ENCODE assay signal across 18 cellular contexts in genomic region chr2:183126635-183127034, GRCh38. TPM values are rescaled to one million over a fixed set of nuclear protein-coding genes. Genes with fewer than 3 reads are reported as not detected.
DNase-seq lines count a peak whose midpoint lies in the region; ATAC-seq, FAIRE-seq and TF ChIP-seq lines count a peak whose summit lies in the region.
"Had no signal": no experiment of that assay in that cellular context is flagged by ENCODE, and none has a peak within 500 bp of the region (broad histone marks: within the 10 kb centered on the region; RNA-seq: fewer than 3 reads in every experiment).

No MANE protein-coding gene starts in this region.

- H3K14ac ChIP-seq in H9 (ENCODE audit: insufficient read depth, low read length) = no peak overlapping the region

- H3K36me3 Mint-ChIP-seq in H9 (ENCODE audit: insufficient read depth in 1 of 3, low read depth in 3 of 3) = peaks cover 7 to 30% (median 15%) of the 10 kb centered on the region in 3 experiments; a peak in 6 of 7 replicates
- H3K36me3 Mint-ChIP-seq in activated naive CD8-positive, alpha-beta T cell = peaks cover 12% of the 10 kb centered on the region

- DNase-seq in DMS53 (lab: John Stamatoyannopoulos, UW) (peak; percentile 37), DMS53 treated with DMSO at 0.1 percent for 48 hours (lab: John Stamatoyannopoulos, UW; ENCODE audit: unreplicated experiment) (no peak), H9 (no peak), HepG2 (ENCODE audit: low spot score) (no peak), posterior cingulate gyrus (no peak), occipital lobe (lab: John Stamatoyannopoulos, UW) (no peak), NCI-H69 (lab: John Stamatoyannopoulos, UW) (no peak)
- DNase-seq: activated CD4-positive, alpha-beta T cell treated with anti-CD3 and anti-CD28 coated beads for 4 hours; CD8-positive, alpha-beta T cell; NCI-H2171 treated with DMSO at 0.1 percent for 48 hours; NK-92 treated with Interleukin-12 subunit alpha and Interleukin-12 subunit beta, amount 100 ng/mL, for 24 hours; pancreas; SJCRH30; transverse colon had no signal

- H3K9ac ChIP-seq in H9 (ENCODE audit: extremely low read depth, insufficient read length, low read length) (no peak overlapping the region), HepG2 (ENCODE audit: insufficient read depth, low read depth, low read length) (no peak overlapping the region)

- in situ Hi-C loops in HepG2 (cut with HindIII; ENCODE audit: extremely low pct_ligation_motif_present, low pct_unique_long_range_greater_than_20kb) = no loop called here

- TF ChIP-seq RAD21 in HepG2 (CRISPR knock-in tag; IDR thresholded peaks at IDR 0.05) = no peak

- no peak overlapping the region for H2BK5ac ChIP-seq in H9 (ENCODE audit: insufficient read length, low read length)

- peak overlapping the region; percentile 98; a peak in 4 of 5 replicates for H3K4me3 Mint-ChIP-seq in H9
- H3K4me3 Mint-ChIP-seq in activated naive CD8-positive, alpha-beta T cell = peak overlapping the region; percentile 97

- H3K27ac Mint-ChIP-seq in H9 = no peak overlapping the region
- H3K27ac Mint-ChIP-seq in activated naive CD8-positive, alpha-beta T cell = no peak overlapping the region

- no peaks in the 10 kb centered on the region for H3K9me3 Mint-ChIP-seq in H9
- H3K9me3 Mint-ChIP-seq in activated naive CD8-positive, alpha-beta T cell (ENCODE audit: low read depth) = no peaks in the 10 kb centered on the region
- H3K9me3 Mint-ChIP-seq: CD8-positive, alpha-beta T cell had no signal

- no peaks in the 10 kb centered on the region for H3K9me3 ChIP-seq in H9 (ENCODE audit: control insufficient read depth, low read depth, low read length)
- no peaks in the 10 kb centered on the region for H3K9me3 ChIP-seq in HepG2 (ENCODE audit: low read length)
- H3K9me3 ChIP-seq: pancreas, SJCRH30, transverse colon had no signal

- intact Hi-C loops in HepG2 (cut with micrococcal nuclease; ENCODE audit: unreplicated experiment) (no loop called here), posterior cingulate gyrus (cut with DNase I) (loop anchor here (10.0 kb wide), 1 partner anchor 92 kb away; the partner anchor contains the start of gene NCKAP1)

- no peak overlapping the region for H3K27ac ChIP-seq in H9 (ENCODE audit: insufficient read length, low read depth, low read length)
- no peak overlapping the region for H3K27ac ChIP-seq in HepG2 (ENCODE audit: extremely low read length, insufficient read depth, low read length)
- H3K27ac ChIP-seq: 22Rv1, pancreas, SJCRH30, transverse colon had no signal

- H4K8ac ChIP-seq in H9 (replicated peaks; ENCODE audit: insufficient read length, low read depth, low read length) = no peak overlapping the region

- no peak for TF ChIP-seq CTCF in H9 (conservative IDR thresholded peaks at IDR 0.05)
- no peak for TF ChIP-seq CTCF in HepG2 (CRISPR knock-in tag; IDR thresholded peaks at IDR 0.05)

- WGBS in H9 (ENCODE audit: extremely low coverage, insufficient read length, low lambda C conversion rate) = no CpG with 5 or more reads among the region's 2 CpGs
- 92% methylated on average over 2 of the region's 2 CpGs for WGBS in HepG2 (ENCODE audit: low lambda C conversion rate)

- H3K4me2 ChIP-seq in H9 (ENCODE audit: insufficient read depth, insufficient read length, low read length) (no peak overlapping the region), HepG2 (ENCODE audit: low read depth, low read length) (peak overlapping the region; percentile 99)

- H3K23me2 ChIP-seq in H9 (ENCODE audit: insufficient read length, low read depth, low read length, poor library complexity, severe bottlenecking) = peaks cover 6% of the 10 kb centered on the region

- TF ChIP-seq EP300 in HepG2 (IDR thresholded peaks at IDR 0.05; ENCODE audit: low read depth in 2 of 2, low read length in 2 of 2) (no peak), HepG2 (CRISPR knock-in tag; IDR thresholded peaks at IDR 0.05; ENCODE audit: borderline replicate concordance) (no peak)

- H3K4me1 ChIP-seq in H9 (ENCODE audit: insufficient read depth, low read length) = no peaks in the 10 kb centered on the region
- peaks cover 34% of the 10 kb centered on the region for H3K4me1 ChIP-seq in HepG2 (ENCODE audit: insufficient read depth, low read length)
- H3K4me1 ChIP-seq: SJCRH30 had no signal

- H2AFZ ChIP-seq in H9 (ENCODE audit: low read length) (no peak overlapping the region), HepG2 (ENCODE audit: low read length) (no peak overlapping the region)

- no peak overlapping the region for H3K56ac ChIP-seq in H9 (ENCODE audit: insufficient read length, low read depth, low read length)

- no peak for FAIRE-seq in HepG2 (lab: Jason Lieb, UNC)
- FAIRE-seq: G401.6, pancreas had no signal

- H3K4ac ChIP-seq in H9 (ENCODE audit: low read depth, low read length) = no peak overlapping the region

- no peak for ATAC-seq in HepG2
- ATAC-seq: CD8-positive, alpha-beta T cell; pancreas had no signal

- H3T11ph ChIP-seq in H9 (ENCODE audit: low read length) = no peak overlapping the region

- H2BK15ac ChIP-seq in H9 (ENCODE audit: low read depth, low read length) = no peak overlapping the region

- H3K18ac ChIP-seq in H9 (ENCODE audit: insufficient read length, low read depth, low read length) = no peak overlapping the region

- H3K27me3 ChIP-seq in H9 (ENCODE audit: insufficient read depth, low read length) (no peaks in the 10 kb centered on the region), HepG2 (ENCODE audit: control insufficient read depth in 1 of 2, insufficient read depth in 2 of 2, low read length in 2 of 2) (no peaks in the 10 kb centered on the region; a peak in 1 of 5 replicates)
- H3K27me3 ChIP-seq: pancreas, SJCRH30, transverse colon had no signal

- no peak overlapping the region for H4K5ac ChIP-seq in H9 (ENCODE audit: insufficient read length, low read depth, low read length)

- H2BK120ac ChIP-seq in H9 (ENCODE audit: low read depth, low read length, poor library complexity, severe bottlenecking) = no peak overlapping the region

- CTCF ChIA-PET in HepG2 (lab: Yijun Ruan, JAX; ENCODE audit: low intra/inter-chr PET ratio, low total read pairs) = no interaction called here

- peaks cover 34% of the 10 kb centered on the region for H3K79me2 ChIP-seq in H9 (ENCODE audit: insufficient read depth, low read length)
- H3K79me2 ChIP-seq in HepG2 (ENCODE audit: insufficient read depth, low read length) = peaks cover 71% of the 10 kb centered on the region

- H3K23ac ChIP-seq in H9 (ENCODE audit: insufficient read length, low read depth, low read length) = no peak overlapping the region

- no peak overlapping the region for H2BK12ac ChIP-seq in H9 (ENCODE audit: insufficient read length, low read depth, low read length)

- H3K4me3 ChIP-seq in HepG2 (replicated peaks in 1 of 3; ENCODE audit: insufficient read depth in 1 of 3, low read depth in 2 of 3, low read length in 3 of 3) = peak overlapping the region in 2 of 3 experiments; percentile 87 to 90; a peak in 2 of 6 replicates
- H3K4me3 ChIP-seq: SJCRH30, smooth muscle cell, transverse colon had no signal

- POLR2A ChIA-PET in HepG2 (lab: Yijun Ruan, JAX) = no interaction called here

- H3K79me1 ChIP-seq in H9 (ENCODE audit: insufficient read depth, low read depth, low read length, poor library complexity, severe bottlenecking) = no peaks in the 10 kb centered on the region

- no peak overlapping the region for H2BK20ac ChIP-seq in H9 (ENCODE audit: low read depth, low read length, poor library complexity, severe bottlenecking)

- H4K20me1 ChIP-seq in H9 (ENCODE audit: control insufficient read depth, insufficient read depth, insufficient read length) (no peaks in the 10 kb centered on the region), HepG2 (ENCODE audit: insufficient read depth, low read length) (no peaks in the 10 kb centered on the region)

- no TSS peak for BruUV-seq in HepG2 (replicated peaks; lab: Mats Ljungman, UMichigan)

- TF ChIP-seq POLR2A in HepG2 (IDR thresholded peaks at IDR 0.05; ENCODE audit: insufficient read depth in 1 of 2, low read depth in 2 of 2, low read length in 2 of 2) = no peak

- H3K4me1 Mint-ChIP-seq in H9 = peaks cover 21% of the 10 kb centered on the region in 2 experiments
- H3K4me1 Mint-ChIP-seq in activated naive CD8-positive, alpha-beta T cell (ENCODE audit: low read depth) = peaks cover 52% of the 10 kb centered on the region

- no peak overlapping the region for H2AK5ac ChIP-seq in H9 (ENCODE audit: insufficient read length, low read length)

- H4K91ac ChIP-seq in H9 (ENCODE audit: insufficient read length, low read depth, low read length) = no peak overlapping the region

- H3K36me3 ChIP-seq in HepG2 (replicated peaks in 1 of 2; ENCODE audit: control insufficient read depth in 1 of 2, insufficient read depth in 2 of 2, low read length in 2 of 2) = peaks cover 0 to 24% of the 10 kb centered on the region in 2 experiments; a peak in 3 of 5 replicates

- H3K27me3 Mint-ChIP-seq in H9 (ENCODE audit: low read depth) = no peaks in the 10 kb centered on the region
- H3K27me3 Mint-ChIP-seq in activated naive CD8-positive, alpha-beta T cell = no peaks in the 10 kb centered on the region

RNA-seq across cellular contexts. Expression of gene NUP35, which starts 2.4 kb away (rescaled TPM):
- 53.6 and 53.7 TPM in 2 replicates for total RNA-seq in H9 (2021)
- 53.6 and 74.2 TPM in 2 replicates for total RNA-seq in HepG2 (2016; rRNA removed; fragmentation: Illumina TruSeq; extraction: Trizol)
- 32.8 and 37.1 TPM in 2 replicates for total RNA-seq in HepG2 (2016; cell fraction: cytosol; rRNA removed; fragmentation: Illumina TruSeq; extraction: Trizol; ENCODE audit: low read depth)
- total RNA-seq in HepG2 (2016; cell fraction: insoluble cytoplasmic fraction; rRNA removed; fragmentation: Illumina TruSeq; extraction: Trizol) = 52.9 and 74.2 TPM in 2 replicates
- 24.1 and 28.1 TPM in 2 replicates for total RNA-seq in HepG2 (2016; cell fraction: membrane; rRNA removed; fragmentation: Illumina TruSeq; extraction: Trizol)
- 59.5 and 62.1 TPM in 2 replicates for total RNA-seq in HepG2 (2016; cell fraction: nucleus; rRNA removed; fragmentation: Illumina TruSeq; extraction: Trizol)
- 14.8 and 16.9 TPM in 2 replicates for polyA plus RNA-seq in HepG2 (2011; rRNA removed)
- 9.3 and 11.8 TPM in 2 replicates for polyA plus RNA-seq in HepG2 (2011; cell fraction: cytosol; rRNA removed)
- polyA plus RNA-seq in HepG2 (2011; cell fraction: nucleus; rRNA removed) = 9.4 and 10.0 TPM in 2 replicates
- 14.4 and 22.1 TPM in 2 replicates for polyA plus RNA-seq in HepG2 (2012)
- polyA plus RNA-seq in HepG2 (2016; cell fraction: cytosol; fragmentation: Illumina TruSeq; extraction: Trizol; ENCODE audit: low read depth) = 6.6 and 7.0 TPM in 2 replicates
- polyA plus RNA-seq in HepG2 (2016; cell fraction: insoluble cytoplasmic fraction; fragmentation: Illumina TruSeq; extraction: Trizol; ENCODE audit: low read depth) = 63.4 and 70.6 TPM in 2 replicates
- polyA plus RNA-seq in HepG2 (2016; cell fraction: membrane; fragmentation: Illumina TruSeq; extraction: Trizol; ENCODE audit: low read depth) = 9.5 and 10.6 TPM in 2 replicates
- polyA plus RNA-seq in HepG2 (2016; cell fraction: nucleus; fragmentation: Illumina TruSeq; extraction: Trizol; ENCODE audit: insufficient read depth, low read depth) = 31.7 and 32.9 TPM in 2 replicates
- 26.4 and 36.9 TPM in 2 replicates for polyA minus RNA-seq in HepG2 (2011; rRNA and poly(A)+ RNA removed; ENCODE audit: low replicate concordance)
- polyA minus RNA-seq in HepG2 (2011; cell fraction: cytosol; rRNA and poly(A)+ RNA removed) = 11.1 and 11.3 TPM in 2 replicates
- 64.2 and 66.0 TPM in 2 replicates for polyA minus RNA-seq in HepG2 (2011; cell fraction: nucleus; rRNA and poly(A)+ RNA removed)
- total RNA-seq in occipital lobe = 58.6 TPM

RNA-seq across cellular contexts. Expression of gene DUSP19, which starts 48.1 kb away (rescaled TPM):
- total RNA-seq in H9 (2021) (1.2 and 1.8 TPM in 2 replicates), HepG2 (2016; rRNA removed; fragmentation: Illumina TruSeq; extraction: Trizol) (1.9 and 3.9 TPM in 2 replicates), occipital lobe (19.3 TPM)
- total RNA-seq in HepG2 (2016; cell fraction: cytosol; rRNA removed; fragmentation: Illumina TruSeq; extraction: Trizol; ENCODE audit: low read depth) = 0.61 and 0.71 TPM in 2 replicates
- total RNA-seq in HepG2 (2016; cell fraction: insoluble cytoplasmic fraction; rRNA removed; fragmentation: Illumina TruSeq; extraction: Trizol) = 2.0 and 4.5 TPM in 2 replicates
- 0.90 and 1.3 TPM in 2 replicates for total RNA-seq in HepG2 (2016; cell fraction: membrane; rRNA removed; fragmentation: Illumina TruSeq; extraction: Trizol)
- 1.5 and 2.4 TPM in 2 replicates for total RNA-seq in HepG2 (2016; cell fraction: nucleus; rRNA removed; fragmentation: Illumina TruSeq; extraction: Trizol)
- polyA plus RNA-seq in HepG2 (2011; rRNA removed) = 0.97 and 1.3 TPM in 2 replicates
- 0.52 and 1.1 TPM in 2 replicates for polyA plus RNA-seq in HepG2 (2011; cell fraction: cytosol; rRNA removed)
- 0.24 and 0.38 TPM in 2 replicates for polyA plus RNA-seq in HepG2 (2011; cell fraction: nucleus; rRNA removed)
- 0.33 and 1.0 TPM in 2 replicates for polyA plus RNA-seq in HepG2 (2012)
- 0.24 and 0.43 TPM in 2 replicates for polyA plus RNA-seq in HepG2 (2016; cell fraction: cytosol; fragmentation: Illumina TruSeq; extraction: Trizol; ENCODE audit: low read depth)
- polyA plus RNA-seq in HepG2 (2016; cell fraction: insoluble cytoplasmic fraction; fragmentation: Illumina TruSeq; extraction: Trizol; ENCODE audit: low read depth) = 1.8 and 2.0 TPM in 2 replicates
- polyA plus RNA-seq in HepG2 (2016; cell fraction: membrane; fragmentation: Illumina TruSeq; extraction: Trizol; ENCODE audit: low read depth) = 0.37 and 0.39 TPM in 2 replicates
- polyA plus RNA-seq in HepG2 (2016; cell fraction: nucleus; fragmentation: Illumina TruSeq; extraction: Trizol; ENCODE audit: insufficient read depth, low read depth) = 1.00 and 1.4 TPM in 2 replicates
- 1.9 and 2.5 TPM in 2 replicates for polyA minus RNA-seq in HepG2 (2011; rRNA and poly(A)+ RNA removed; ENCODE audit: low replicate concordance)
- polyA minus RNA-seq in HepG2 (2011; cell fraction: cytosol; rRNA and poly(A)+ RNA removed) = 0.97 and 1.4 TPM in 2 replicates
- polyA minus RNA-seq in HepG2 (2011; cell fraction: nucleus; rRNA and poly(A)+ RNA removed) = 0.87 and 1.7 TPM in 2 replicates
